27 cellular contexts compared by ENCODE assay signal in genomic region chr6:157326979-157327378, GRCh38. TPM values are rescaled to one million over a fixed set of nuclear protein-coding genes. Genes with fewer than 3 reads are reported as not detected.
DNase-seq lines count a peak whose midpoint lies in the region; ATAC-seq, FAIRE-seq and TF ChIP-seq lines count a peak whose summit lies in the region.
"Had no signal": no experiment of that assay in that cellular context is flagged by ENCODE, and none has a peak within 500 bp of the region (broad histone marks: within the 10 kb centered on the region; RNA-seq: fewer than 3 reads in every experiment).

No MANE protein-coding gene starts in this region.

- no peak for ATAC-seq in left lung
- ATAC-seq: activated CD4-positive, alpha-beta T cell treated with anti-CD3 and anti-CD28 coated beads for 36 hours; HCT116; naive thymus-derived CD8-positive, alpha-beta T cell; stimulated activated naive CD8-positive, alpha-beta T cell treated with anti-CD3 and anti-CD28 coated beads, Interleukin-15, Interleukin-2, amounts not matched to agents 100 U/mL and 50 U/mL, for 24 hours; T-cell had no signal

- FAIRE-seq in GM19239 (lab: Jason Lieb, UNC) = peak; percentile 70
- FAIRE-seq: bronchial epithelial cell, G401.6, kidney had no signal

- TF ChIP-seq CTCF in GM13976 (IDR thresholded peaks at IDR 0.05; ENCODE audit: borderline replicate concordance, control extremely low read depth, extremely low read depth, insufficient read depth, missing control alignments) (no peak), liver (IDR thresholded peaks at IDR 0.05; ENCODE audit: low read depth, low read length, missing input control) (no peak), left lung (IDR thresholded peaks at IDR 0.05) (no peak)

- DNase-seq in GM13976 (ENCODE audit: low spot score) (peak; percentile 47), GM19239 (ENCODE audit: insufficient read length, low spot score) (no peak), D341Med (ENCODE audit: low spot score) (no peak), left lung (no peak), NCI-H748 (lab: John Stamatoyannopoulos, UW; ENCODE audit: unreplicated experiment) (no peak)
- DNase-seq in activated T-helper 2 cell treated with anti-CD3 and anti-CD28 coated beads, Interferon-gamma antibody, Interleukin-2, Interleukin-4, amounts not matched to agents 10 μg/mL and 5 μg/mL and 100 μg/mL, durations not matched to agents 14 hours and 24 hours and 36 hours (ENCODE audit: low spot score) = no peak
- DNase-seq: activated CD4-positive, alpha-beta T cell treated with anti-CD3 and anti-CD28 coated beads for 36 hours; CD4-positive, CD25-positive, alpha-beta regulatory T cell; dermis blood vessel endothelial cell; DMS153; hippocampal formation; kidney; naive thymus-derived CD8-positive, alpha-beta T cell; NCI-H146; NCI-H2171 treated with DMSO at 0.1 percent for 48 hours; NCI-H526; posterior cingulate gyrus; SHP77; stimulated activated CD4-positive, alpha-beta T cell treated with anti-CD3 and anti-CD28 coated beads, Interleukin-2, amount 100 ng/mL, for 48 hours; stimulated activated naive CD8-positive, alpha-beta T cell treated with anti-CD3 and anti-CD28 coated beads, Interleukin-15, Interleukin-2, amounts not matched to agents 100 U/mL and 50 U/mL, for 24 hours; T-cell; tibial artery had no signal

- no peak overlapping the region for H3K4me3 ChIP-seq in liver (ENCODE audit: low read depth in 1 of 3, low read length in 3 of 3)
- no peak overlapping the region for H3K4me3 ChIP-seq in left lung
- H3K4me3 ChIP-seq: smooth muscle cell, tibial artery had no signal

- peak overlapping the region; percentile 53 for H3K27ac Mint-ChIP-seq in activated T-helper 2 cell treated with anti-CD3 and anti-CD28 coated beads, Interferon-gamma antibody, Interleukin-2, Interleukin-4, amounts not matched to agents 10 μg/mL and 5 μg/mL and 100 μg/mL, durations not matched to agents 14 hours and 24 hours and 36 hours
- H3K27ac Mint-ChIP-seq: activated CD4-positive, alpha-beta T cell treated with anti-CD3 and anti-CD28 coated beads for 36 hours; CD4-positive, CD25-positive, alpha-beta regulatory T cell; naive thymus-derived CD8-positive, alpha-beta T cell; T-cell had no signal

- in situ Hi-C loops in GM13976 (cut with MboI; ENCODE audit: low sequenced_read_pairs, unreplicated experiment) = no loop called here

- H3K27ac ChIP-seq in liver (ENCODE audit: low read depth in 1 of 2, low read length in 2 of 2) = no peak overlapping the region
- no peak overlapping the region for H3K27ac ChIP-seq in left lung

- H3K9ac ChIP-seq in liver (ENCODE audit: low read depth in 1 of 2, low read length in 2 of 2) = no peak overlapping the region

- H3K9me3 ChIP-seq in liver (ENCODE audit: control insufficient read depth in 4 of 4, low read length in 3 of 4) (no peaks in the 10 kb centered on the region), left lung (no peaks in the 10 kb centered on the region)
- H3K9me3 ChIP-seq: tibial artery had no signal

- no peak for TF ChIP-seq RAD21 in liver (IDR thresholded peaks at IDR 0.05)

- no peaks in the 10 kb centered on the region for H3K9me3 Mint-ChIP-seq in activated T-helper 2 cell treated with anti-CD3 and anti-CD28 coated beads, Interferon-gamma antibody, Interleukin-2, Interleukin-4, amounts not matched to agents 10 μg/mL and 5 μg/mL and 100 μg/mL, durations not matched to agents 14 hours and 24 hours and 36 hours
- H3K9me3 Mint-ChIP-seq: CD4-positive, CD25-positive, alpha-beta regulatory T cell; naive thymus-derived CD8-positive, alpha-beta T cell; T-cell had no signal

- peaks cover 39% of the 10 kb centered on the region for H3K4me1 Mint-ChIP-seq in activated T-helper 2 cell treated with anti-CD3 and anti-CD28 coated beads, Interferon-gamma antibody, Interleukin-2, Interleukin-4, amounts not matched to agents 10 μg/mL and 5 μg/mL and 100 μg/mL, durations not matched to agents 14 hours and 24 hours and 36 hours (ENCODE audit: low read depth)

- peaks cover 35% of the 10 kb centered on the region for H3K27me3 Mint-ChIP-seq in activated T-helper 2 cell treated with anti-CD3 and anti-CD28 coated beads, Interferon-gamma antibody, Interleukin-2, Interleukin-4, amounts not matched to agents 10 μg/mL and 5 μg/mL and 100 μg/mL, durations not matched to agents 14 hours and 24 hours and 36 hours (ENCODE audit: low read depth)

- H3K27me3 ChIP-seq in liver (ENCODE audit: control insufficient read depth in 4 of 4, insufficient read depth in 4 of 4, low read length in 3 of 4) (no peaks in the 10 kb centered on the region), left lung (peaks cover 0 to 14% of the 10 kb centered on the region in 2 donors)
- H3K27me3 ChIP-seq: tibial artery had no signal

- H3K4me3 Mint-ChIP-seq in activated T-helper 2 cell treated with anti-CD3 and anti-CD28 coated beads, Interferon-gamma antibody, Interleukin-2, Interleukin-4, amounts not matched to agents 10 μg/mL and 5 μg/mL and 100 μg/mL, durations not matched to agents 14 hours and 24 hours and 36 hours (ENCODE audit: low read depth) = no peak overlapping the region
- H3K4me3 Mint-ChIP-seq: activated CD4-positive, alpha-beta T cell treated with anti-CD3 and anti-CD28 coated beads for 36 hours; naive thymus-derived CD8-positive, alpha-beta T cell; T-cell had no signal

- 28% methylated on average over 6 of the region's 6 CpGs for WGBS in liver

- no peaks in the 10 kb centered on the region for H3K36me3 ChIP-seq in liver (ENCODE audit: control insufficient read depth in 4 of 4, insufficient read depth in 3 of 4, low read depth in 1 of 4, low read length in 3 of 4)
- no peaks in the 10 kb centered on the region for H3K36me3 ChIP-seq in left lung
- H3K36me3 ChIP-seq: tibial artery had no signal

- H3K4me1 ChIP-seq in liver (ENCODE audit: control insufficient read depth in 4 of 4, insufficient read depth in 4 of 4, low read length in 3 of 4) (peaks cover 0 to 13% (median 10%) of the 10 kb centered on the region in 4 donors), left lung (peaks cover 5 to 14% of the 10 kb centered on the region in 2 donors)

- intact Hi-C loops in activated T-helper 2 cell treated with anti-CD3 and anti-CD28 coated beads, Interferon-gamma antibody, Interleukin-2, Interleukin-4, amounts not matched to agents 10 μg/mL and 5 μg/mL and 100 μg/mL, durations not matched to agents 14 hours and 24 hours and 36 hours (cut with micrococcal nuclease) = loop anchor here (5.0 kb wide), 1 partner anchor 140 kb away; no protein-coding TSS in a partner anchor
- intact Hi-C loops in left lung (cut with DNase I) = no loop called here

- peaks cover 3% of the 10 kb centered on the region for H3K36me3 Mint-ChIP-seq in activated T-helper 2 cell treated with anti-CD3 and anti-CD28 coated beads, Interferon-gamma antibody, Interleukin-2, Interleukin-4, amounts not matched to agents 10 μg/mL and 5 μg/mL and 100 μg/mL, durations not matched to agents 14 hours and 24 hours and 36 hours (ENCODE audit: low read depth)
- H3K36me3 Mint-ChIP-seq: CD4-positive, CD25-positive, alpha-beta regulatory T cell; naive thymus-derived CD8-positive, alpha-beta T cell; T-cell had no signal

TF ChIP-seq in liver, 16 proteins besides CTCF, POLR2A, EP300 and RAD21:
- TF ChIP-seq SP1 (IDR thresholded peaks at IDR 0.05) (peak; percentile 17), ZBTB33 (IDR thresholded peaks at IDR 0.05) (no peak)
TF ChIP-seq in liver: peak in this region for 1.

RNA-seq across cellular contexts. Expression of gene TMEM242, which starts 3.7 kb away (rescaled TPM):
- 11.8 and 11.9 TPM in 2 replicates for total RNA-seq in activated T-helper 2 cell treated with anti-CD3 and anti-CD28 coated beads, Interferon-gamma antibody, Interleukin-2, Interleukin-4, amounts not matched to agents 10 μg/mL and 5 μg/mL and 100 μg/mL, durations not matched to agents 14 hours and 24 hours and 36 hours
- total RNA-seq in liver = 1 to 10 TPM; 6.0 to 6.2 TPM
- polyA plus RNA-seq in liver = 10 to 100 TPM in 1 of 2 donors, 1 to 10 TPM in 1; 3.7 to 10.2 TPM
- 10 to 100 TPM; 10.9 to 11.5 TPM for total RNA-seq in left lung

RNA-seq across cellular contexts. Expression of gene ZDHHC14, which starts 54.0 kb away (rescaled TPM):
- total RNA-seq in activated T-helper 2 cell treated with anti-CD3 and anti-CD28 coated beads, Interferon-gamma antibody, Interleukin-2, Interleukin-4, amounts not matched to agents 10 μg/mL and 5 μg/mL and 100 μg/mL, durations not matched to agents 14 hours and 24 hours and 36 hours = 7.8 and 8.4 TPM in 2 replicates
- total RNA-seq in liver (10 to 100 TPM; 11.0 to 11.7 TPM), left lung (1 to 10 TPM; 8.2 to 9.6 TPM)
- polyA plus RNA-seq in liver = 1 to 10 TPM; 4.4 to 5.7 TPM
